In genomic region chrX:69961365-69962072, GRCh38 we compare ENCODE assay signal across 21 cellular contexts.
DNase-seq lines count a peak whose midpoint lies in the region; ATAC-seq and TF ChIP-seq lines count a peak whose summit lies in the region.
"Had no signal": no experiment of that assay in that cellular context is flagged by ENCODE, and none has a peak within 500 bp of the region (broad histone marks: within the 10 kb centered on the region; RNA-seq: fewer than 3 reads in every experiment).

No MANE protein-coding gene starts in this region.

- H3K4me3 ChIP-seq in IMR-90 (ENCODE audit: insufficient read depth, low read depth, low read length) (no peak overlapping the region), mammary epithelial cell (replicated peaks in 1 of 3; ENCODE audit: insufficient read depth in 1 of 3, low read depth in 2 of 3, low read length in 3 of 3) (no peak overlapping the region), neuronal stem cell (ENCODE audit: low read length in 2 of 2) (no peak overlapping the region)
- H3K4me3 ChIP-seq: GM23248 had no signal

- peaks cover 7% of the 10 kb centered on the region for H3K4me1 Mint-ChIP-seq in activated T-cell treated with anti-CD3 and anti-CD28 coated beads, Interleukin-2, amount 50 U/mL, for 72 hours (ENCODE audit: low read depth)
- H3K4me1 Mint-ChIP-seq: CD14-positive monocyte had no signal

- H2AK9ac ChIP-seq in IMR-90 (replicated peaks; ENCODE audit: low read depth, low read length, poor library complexity) = no peak overlapping the region

- in situ Hi-C loops in IMR-90 (cut with MboI; ENCODE audit: low sequenced_read_pairs) = no loop called here
- in situ Hi-C loops in mammary epithelial cell (cut with MboI; ENCODE audit: low sequenced_read_pairs in 2 of 2) = no loop called here

- DNase-seq in activated T-cell treated with anti-CD3 and anti-CD28 coated beads, Interleukin-2, amount 50 U/mL, for 72 hours = no peak
- DNase-seq in activated T-cell treated with anti-CD3 and anti-CD28 coated beads, Interleukin-2, amount 50 U/mL, for 48 hours = no peak
- DNase-seq in IMR-90 = peak; percentile 1
- DNase-seq in mammary epithelial cell = peak; percentile 12
- peak; percentile 10 for DNase-seq in iris pigment epithelial cell (ENCODE audit: low read depth)
- DNase-seq in NCI-H128 (lab: John Stamatoyannopoulos, UW; ENCODE audit: unreplicated experiment) = no peak
- DNase-seq in neuronal stem cell (ENCODE audit: low spot score) = no peak
- DNase-seq: 8988T, DMS79 treated with DMSO at 0.1 percent for 48 hours, GM23248, HCEC 1CT, KBM-7, NCI-H1105 treated with DMSO at 0.1 percent for 48 hours, NCI-H187, NCI-H2107, NCI-H524, NCI-H82, RPMI8226, SIG-M5 had no signal

- no CpG with 5 or more reads among the region's 4 CpGs for WGBS in IMR-90 (ENCODE audit: extremely low coverage in 2 of 2, insufficient read length in 1 of 2), 2 experiments
- 63% methylated on average over 4 of the region's 4 CpGs for WGBS in mammary epithelial cell (ENCODE audit: low coverage, missing lambda C conversion rate)
- WGBS in neuronal stem cell (ENCODE audit: extremely low coverage in 2 of 2, insufficient read length in 2 of 2, insufficient replicate concordance in 1 of 2), 2 donors = no CpG with 5 or more reads among the region's 4 CpGs

- H3K27me3 ChIP-seq in IMR-90 (ENCODE audit: control insufficient read depth, insufficient read depth, low read length) (no peaks in the 10 kb centered on the region; the same call in 1 of the 2 replicates), mammary epithelial cell (ENCODE audit: insufficient read depth, low read length) (no peaks in the 10 kb centered on the region), neuronal stem cell (ENCODE audit: control insufficient read depth in 3 of 3, insufficient read depth in 3 of 3, low read depth in 1 of 3, low read length in 3 of 3) (peaks cover 0 to 3% (median 0%) of the 10 kb centered on the region in 3 experiments)

- dilution Hi-C loops in IMR-90 (cut with HindIII; ENCODE audit: low sequenced_read_pairs, unreplicated experiment) = no loop called here
- dilution Hi-C loops in mammary epithelial cell (cut with HindIII; ENCODE audit: low sequenced_read_pairs) = no loop called here

- H4K8ac ChIP-seq in IMR-90 (ENCODE audit: low read depth in 2 of 2, low read length in 2 of 2) (no peak overlapping the region), neuronal stem cell (ENCODE audit: low read depth, low read length) (no peak overlapping the region)

- H2AK5ac ChIP-seq in IMR-90 (ENCODE audit: low read depth, low read length) (no peak overlapping the region), neuronal stem cell (ENCODE audit: low read depth, low read length) (no peak overlapping the region)

- H4K91ac ChIP-seq in IMR-90 (ENCODE audit: insufficient read depth, low read depth, low read length) (no peak overlapping the region), neuronal stem cell (ENCODE audit: low read depth, low read length, poor library complexity) (no peak overlapping the region)

- intact Hi-C loops in IMR-90 (cut with micrococcal nuclease) = no loop called here
- intact Hi-C loops in mammary epithelial cell (cut with micrococcal nuclease) = no loop called here

- no peak overlapping the region for H3K4me2 ChIP-seq in IMR-90 (ENCODE audit: low read depth, low read length)
- H3K4me2 ChIP-seq in mammary epithelial cell (ENCODE audit: insufficient read depth, low read depth, low read length) = no peak overlapping the region
- H3K4me2 ChIP-seq in neuronal stem cell (ENCODE audit: insufficient read depth, low read length, poor library complexity, severe bottlenecking) = no peak overlapping the region

- no peak overlapping the region for H3K4me3 Mint-ChIP-seq in activated T-cell treated with anti-CD3 and anti-CD28 coated beads, Interleukin-2, amount 50 U/mL, for 72 hours
- H3K4me3 Mint-ChIP-seq: CD14-positive monocyte had no signal

- CTCF ChIA-PET in IMR-90 (lab: Yijun Ruan, JAX) (no interaction called here), mammary epithelial cell (lab: Charles Lee; ENCODE audit: low non-redundant PET) (no interaction called here)

- no peak overlapping the region for H3K56ac ChIP-seq in IMR-90 (ENCODE audit: extremely low read depth, insufficient read depth, low read length)

- no peak overlapping the region for H4K5ac ChIP-seq in IMR-90 (ENCODE audit: low read depth, low read length)

- POLR2A ChIA-PET in IMR-90 (lab: Charles Lee; ENCODE audit: unreplicated experiment) = no interaction called here

- H2AFZ ChIP-seq in IMR-90 (replicated peaks; ENCODE audit: low read length, poor library complexity) (no peak overlapping the region), mammary epithelial cell (ENCODE audit: low read depth, low read length) (no peak overlapping the region), neuronal stem cell (ENCODE audit: low read length) (no peak overlapping the region)
- H2AFZ ChIP-seq: GM23248 had no signal

- BruUV-seq in IMR-90 (replicated peaks; lab: Mats Ljungman, UMichigan) = no TSS peak
- BruUV-seq in mammary epithelial cell (replicated peaks; lab: Mats Ljungman, UMichigan) = no TSS peak

- H3K79me1 ChIP-seq in IMR-90 (ENCODE audit: low read depth in 1 of 2, low read length in 2 of 2) (no peaks in the 10 kb centered on the region), neuronal stem cell (ENCODE audit: low read depth, low read length) (no peaks in the 10 kb centered on the region)

- no peak overlapping the region for H3K4ac ChIP-seq in IMR-90 (ENCODE audit: low read depth, low read length)
- H3K4ac ChIP-seq in neuronal stem cell (ENCODE audit: low read length) = no peak overlapping the region

- H2BK15ac ChIP-seq in IMR-90 (ENCODE audit: low read depth, low read length) = no peak overlapping the region
- H2BK15ac ChIP-seq in neuronal stem cell (ENCODE audit: low read length) = no peak overlapping the region

- H4K20me1 ChIP-seq in IMR-90 (ENCODE audit: insufficient read depth, low read length) = no peaks in the 10 kb centered on the region
- no peaks in the 10 kb centered on the region for H4K20me1 ChIP-seq in mammary epithelial cell (ENCODE audit: insufficient read depth, low read length)

- no peaks in the 10 kb centered on the region for H3K9me3 Mint-ChIP-seq in activated T-cell treated with anti-CD3 and anti-CD28 coated beads, Interleukin-2, amount 50 U/mL, for 72 hours

- no peak for TF ChIP-seq POLR2A in IMR-90 (IDR thresholded peaks at IDR 0.05; ENCODE audit: low read depth, low read length)

- no peak overlapping the region for H2BK20ac ChIP-seq in IMR-90 (ENCODE audit: low read depth, low read length)

- peak; percentile 65 to 72 for ATAC-seq in activated T-cell treated with anti-CD3 and anti-CD28 coated beads, Interleukin-2, amount 50 U/mL, for 72 hours (replicated peaks in 1 of 2)
- ATAC-seq in IMR-90 (ENCODE audit: low read depth) (no peak), GM18867 (IDR thresholded peaks at IDR 0.05; ENCODE audit: unreplicated experiment) (no peak)

- no peak overlapping the region for H2BK12ac ChIP-seq in neuronal stem cell (ENCODE audit: low read length)

- H3K79me2 ChIP-seq in mammary epithelial cell (ENCODE audit: insufficient read depth, low read length) = no peaks in the 10 kb centered on the region

- H3K9me3 ChIP-seq in IMR-90 (ENCODE audit: control insufficient read depth, insufficient read depth, low read length) = no peaks in the 10 kb centered on the region
- no peaks in the 10 kb centered on the region for H3K9me3 ChIP-seq in mammary epithelial cell (replicated peaks; ENCODE audit: insufficient read depth, low read length)
- H3K9me3 ChIP-seq in neuronal stem cell (replicated peaks in 1 of 2; ENCODE audit: control insufficient read depth in 2 of 2, insufficient read depth in 1 of 2, low read depth in 1 of 2, low read length in 2 of 2) = no peaks in the 10 kb centered on the region

- H3K27ac Mint-ChIP-seq in activated T-cell treated with anti-CD3 and anti-CD28 coated beads, Interleukin-2, amount 50 U/mL, for 72 hours = no peak overlapping the region
- H3K27ac Mint-ChIP-seq: CD14-positive monocyte had no signal

- H3K4me1 ChIP-seq in IMR-90 (ENCODE audit: control insufficient read depth, insufficient read depth, low read length) (no peaks in the 10 kb centered on the region), mammary epithelial cell (ENCODE audit: insufficient read depth, low read length) (no peaks in the 10 kb centered on the region), neuronal stem cell (ENCODE audit: control insufficient read depth in 2 of 2, insufficient read depth in 1 of 2, low read depth in 1 of 2, low read length in 2 of 2) (no peaks in the 10 kb centered on the region)

- H3K14ac ChIP-seq in IMR-90 (replicated peaks; ENCODE audit: low read depth, low read length) = no peak overlapping the region
- no peak overlapping the region for H3K14ac ChIP-seq in neuronal stem cell (ENCODE audit: low read length)

- H3K18ac ChIP-seq in IMR-90 (ENCODE audit: low read depth, low read length) (no peak overlapping the region), neuronal stem cell (ENCODE audit: low read length) (no peak overlapping the region)

- TF ChIP-seq RAD21 in IMR-90 (IDR thresholded peaks at IDR 0.05; ENCODE audit: low read length) = no peak

- H3K23ac ChIP-seq in IMR-90 (ENCODE audit: low read depth, low read length) (no peak overlapping the region), neuronal stem cell (ENCODE audit: low read depth, low read length, poor library complexity) (no peak overlapping the region)

- H2BK5ac ChIP-seq in IMR-90 (ENCODE audit: low read depth, low read length, poor library complexity, severe bottlenecking) = no peak overlapping the region
- H2BK5ac ChIP-seq in neuronal stem cell (ENCODE audit: low read length) = no peak overlapping the region

- peaks cover 0 to 2% of the 10 kb centered on the region in 2 donors for H3K36me3 Mint-ChIP-seq in activated T-cell treated with anti-CD3 and anti-CD28 coated beads, Interleukin-2, amount 50 U/mL, for 72 hours (ENCODE audit: insufficient read depth in 2 of 2)
- H3K36me3 Mint-ChIP-seq: CD14-positive monocyte had no signal

- no peaks in the 10 kb centered on the region for H3K9me1 ChIP-seq in IMR-90 (ENCODE audit: insufficient read depth, low read length)

- H3K27me3 Mint-ChIP-seq in activated T-cell treated with anti-CD3 and anti-CD28 coated beads, Interleukin-2, amount 50 U/mL, for 72 hours (ENCODE audit: low read depth) = peaks cover 8% of the 10 kb centered on the region

- no peak overlapping the region for H3K9ac ChIP-seq in IMR-90 (ENCODE audit: low read depth, low read length)
- H3K9ac ChIP-seq in mammary epithelial cell (ENCODE audit: insufficient read depth, low read length) = no peak overlapping the region
- no peak overlapping the region for H3K9ac ChIP-seq in neuronal stem cell (ENCODE audit: low read depth, low read length, poor library complexity)
- H3K9ac ChIP-seq: GM23248 had no signal

- no peak for TF ChIP-seq CTCF in IMR-90 (conservative IDR thresholded peaks at IDR 0.05; ENCODE audit: low read depth, low read length)
- no peak for TF ChIP-seq CTCF in mammary epithelial cell (conservative IDR thresholded peaks at IDR 0.05 in 1 of 2, IDR thresholded peaks at IDR 0.05 in 1 of 2; ENCODE audit: extremely low read depth in 1 of 2, insufficient read depth in 1 of 2, low read depth in 1 of 2, low read length in 2 of 2)

- H3K27ac ChIP-seq in IMR-90 (ENCODE audit: insufficient read depth, low read length) (no peak overlapping the region), mammary epithelial cell (ENCODE audit: insufficient read depth, low read depth, low read length) (no peak overlapping the region), neuronal stem cell (replicated peaks; ENCODE audit: low read length) (no peak overlapping the region)
- H3K27ac ChIP-seq: GM23248 had no signal

- H3K36me3 ChIP-seq in IMR-90 (ENCODE audit: control insufficient read depth, insufficient read depth, low read length) (no peaks in the 10 kb centered on the region), mammary epithelial cell (ENCODE audit: insufficient read depth, low read length) (no peaks in the 10 kb centered on the region), neuronal stem cell (replicated peaks in 1 of 2; ENCODE audit: control insufficient read depth in 2 of 2, insufficient read depth in 2 of 2, low read length in 2 of 2) (no peaks in the 10 kb centered on the region)

- H2BK120ac ChIP-seq in IMR-90 (ENCODE audit: low read depth, low read length) (no peak overlapping the region), neuronal stem cell (ENCODE audit: low read depth, low read length) (no peak overlapping the region)

Comparison
In these comparisons a context has a peak if more than half of its experiments do, and no peak if none do; other contexts are left out.
1. ATAC-seq: peak in activated T-cell treated with anti-CD3 and anti-CD28 coated beads, Interleukin-2, amount 50 U/mL, for 72 hours (2 of 2); none in IMR-90 (single experiment) and GM18867 (single experiment).
2. DNase-seq: peak in IMR-90 (single experiment), mammary epithelial cell (single experiment) and iris pigment epithelial cell (single experiment); none in activated T-cell treated with anti-CD3 and anti-CD28 coated beads, Interleukin-2, amount 50 U/mL, for 72 hours (0 of 2), activated T-cell treated with anti-CD3 and anti-CD28 coated beads, Interleukin-2, amount 50 U/mL, for 48 hours (0 of 2), NCI-H128 (single experiment) and neuronal stem cell (single experiment).